ENCODE assay signal across 9 cellular contexts in genomic region chr7:125444864-125445263, GRCh38.
"Had no signal": no experiment of that assay in that cellular context is flagged by ENCODE, and none has a peak within 500 bp of the region (broad histone marks: within the 10 kb centered on the region; RNA-seq: fewer than 3 reads in every experiment).

No MANE protein-coding gene starts in this region.

- ATAC-seq: GM23338, K562 had no signal

- DNase-seq: H9, HCEC 1CT, IMR-90, KG1 had no signal

- H3K4me1 Mint-ChIP-seq: GM23338, H9 had no signal

- H3K4me3 Mint-ChIP-seq: GM23338, H9 had no signal

- H3K27ac Mint-ChIP-seq: GM23338, H9 had no signal

- H3K4me2 ChIP-seq: GM23338 had no signal

- H2AFZ ChIP-seq: GM23338 had no signal

- H3K9me3 Mint-ChIP-seq: GM23338, H9 had no signal

- H3K4me3 ChIP-seq: GM23338, K562 had no signal

- FAIRE-seq: H1, H54, HTR-8/SVneo, K562 had no signal
